ENCODE assay signal across 29 cellular contexts in the genomic region with DNA sequence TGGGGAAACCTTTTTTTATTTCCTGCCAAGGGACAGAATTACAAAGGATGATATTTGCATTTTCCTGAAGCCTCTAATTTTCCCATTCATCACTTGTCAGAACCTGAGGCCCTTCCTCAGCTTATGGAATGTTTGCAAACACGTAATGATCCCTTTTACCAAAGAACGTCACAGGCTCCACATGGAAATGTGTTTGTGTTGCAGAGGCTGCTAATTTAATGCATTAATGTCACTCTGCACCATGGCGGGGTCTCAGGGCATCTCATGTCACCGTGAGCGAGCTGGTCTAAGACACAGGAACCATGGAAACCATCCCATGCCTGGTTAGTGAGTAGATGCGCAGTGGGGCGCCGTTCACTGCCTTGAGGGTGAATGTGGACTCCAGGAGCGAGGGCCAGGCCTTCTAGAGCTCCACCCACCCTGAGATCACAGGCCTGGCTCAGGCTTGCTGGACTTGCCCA.
DNase-seq lines count a peak whose midpoint lies in the region; ATAC-seq, FAIRE-seq and TF ChIP-seq lines count a peak whose summit lies in the region.
"Had no signal": no experiment of that assay in that cellular context is flagged by ENCODE, and none has a peak within 500 bp of the region (broad histone marks: within the 10 kb centered on the region; RNA-seq: fewer than 3 reads in every experiment).

No MANE protein-coding gene starts in this region.

- H3K4me3 Mint-ChIP-seq in natural killer cell treated with Interleukin-12 subunit alpha and Interleukin-12 subunit beta and Interleukin-15 and Interleukin-18, amount 100 ng/mL, for 72 hours: no peak overlapping the region
- H3K4me3 Mint-ChIP-seq in natural killer cell (no peak overlapping the region), mesothelial cell of epicardium (no peak overlapping the region)
- H3K4me3 Mint-ChIP-seq: activated CD4-positive, alpha-beta T cell treated with anti-CD3 and anti-CD28 coated beads, Interleukin-2, amount 10 ng/mL, durations not matched to agents 24 days and 14 days; activated naive CD8-positive, alpha-beta T cell; CD4-positive, alpha-beta T cell had no signal

- no peaks in the 10 kb centered on the region for H3K4me1 Mint-ChIP-seq in natural killer cell treated with Interleukin-12 subunit alpha and Interleukin-12 subunit beta and Interleukin-15 and Interleukin-18, amount 100 ng/mL, for 72 hours (ENCODE audit: low read depth in 2 of 2)
- H3K4me1 Mint-ChIP-seq in natural killer cell (no peaks in the 10 kb centered on the region), mesothelial cell of epicardium (peaks cover 32% of the 10 kb centered on the region)

- peak; percentile 34 for DNase-seq in natural killer cell treated with Interleukin-12 subunit alpha and Interleukin-12 subunit beta and Interleukin-15 and Interleukin-18, amount 100 ng/mL, for 72 hours (ENCODE audit: low spot score)
- DNase-seq in natural killer cell (no peak), RWPE1 (ENCODE audit: low spot score) (no peak), mesothelial cell of epicardium (ENCODE audit: low spot score in 2 of 2, unreplicated experiment in 2 of 2) (no peak), urothelium cell line (ENCODE audit: low spot score) (no peak), MG63 (no peak)
- DNase-seq: activated CD4-positive, alpha-beta T cell treated with anti-CD3 and anti-CD28 coated beads, Interleukin-2, amount 10 ng/mL, durations not matched to agents 24 days and 14 days; AML-193; aorta; CD4-positive, alpha-beta T cell; effector CD4-positive, alpha-beta T cell; IMR-90; kidney glomerular epithelial cell; NCI-H1694; SIG-M5; stimulated activated CD4-positive, alpha-beta T cell treated with anti-CD3 and anti-CD28 coated beads, Interleukin-4, amount 100 ng/mL, for 1 hour; stomach; T-helper 9 cell; thyroid gland had no signal

- TF ChIP-seq CTCF in natural killer cell (IDR thresholded peaks at IDR 0.05) (no peak), RWPE1 (conservative IDR thresholded peaks at IDR 0.05; ENCODE audit: low read depth) (no peak), mesothelial cell of epicardium (IDR thresholded peaks at IDR 0.05; ENCODE audit: unreplicated experiment) (no peak)

- no peaks in the 10 kb centered on the region for H3K36me3 Mint-ChIP-seq in natural killer cell treated with Interleukin-12 subunit alpha and Interleukin-12 subunit beta and Interleukin-15 and Interleukin-18, amount 100 ng/mL, for 72 hours
- H3K36me3 Mint-ChIP-seq in natural killer cell: no peaks in the 10 kb centered on the region
- H3K36me3 Mint-ChIP-seq in mesothelial cell of epicardium: no peaks in the 10 kb centered on the region
- H3K36me3 Mint-ChIP-seq: activated naive CD8-positive, alpha-beta T cell had no signal

- H3K4me3 ChIP-seq in MG63: no peak overlapping the region
- H3K4me3 ChIP-seq: A549, lung, stomach, thyroid gland had no signal

- H3K27me3 Mint-ChIP-seq in natural killer cell treated with Interleukin-12 subunit alpha and Interleukin-12 subunit beta and Interleukin-15 and Interleukin-18, amount 100 ng/mL, for 72 hours: peaks cover 10 to 13% of the 10 kb centered on the region in 2 donors
- H3K27me3 Mint-ChIP-seq in natural killer cell (ENCODE audit: low read depth in 2 of 2) (peaks cover 6 to 15% of the 10 kb centered on the region in 2 donors), mesothelial cell of epicardium (ENCODE audit: low read depth) (peaks cover 7% of the 10 kb centered on the region)

- intact Hi-C loops in natural killer cell (cut with micrococcal nuclease): no loop called here

- peak overlapping the region; percentile 15 for H3K27ac ChIP-seq in RWPE1
- H3K27ac ChIP-seq: thyroid gland, VCaP had no signal

- H3K9me3 Mint-ChIP-seq in natural killer cell treated with Interleukin-12 subunit alpha and Interleukin-12 subunit beta and Interleukin-15 and Interleukin-18, amount 100 ng/mL, for 72 hours: no peaks in the 10 kb centered on the region
- no peaks in the 10 kb centered on the region for H3K9me3 Mint-ChIP-seq in natural killer cell
- H3K9me3 Mint-ChIP-seq in mesothelial cell of epicardium: no peaks in the 10 kb centered on the region
- H3K9me3 Mint-ChIP-seq: activated CD4-positive, alpha-beta T cell treated with anti-CD3 and anti-CD28 coated beads, Interleukin-2, amount 10 ng/mL, durations not matched to agents 24 days and 14 days; CD4-positive, alpha-beta T cell had no signal

- CTCF ChIA-PET in RWPE1 (lab: Yijun Ruan, JAX): no interaction called here

- FAIRE-seq in urothelium cell line (lab: Jason Lieb, UNC): peak; percentile 79
- FAIRE-seq: A549, D721Med, GM19239, H54 had no signal

- ATAC-seq in natural killer cell treated with Interleukin-12 subunit alpha and Interleukin-12 subunit beta and Interleukin-15 and Interleukin-18, amount 100 ng/mL, for 72 hours: no peak
- ATAC-seq in natural killer cell (no peak), GM19467 (IDR thresholded peaks at IDR 0.05; ENCODE audit: unreplicated experiment) (no peak), HG02884 (IDR thresholded peaks at IDR 0.05; ENCODE audit: unreplicated experiment) (no peak)

- H3K9me3 ChIP-seq in MG63: no peaks in the 10 kb centered on the region
- H3K9me3 ChIP-seq: A549, gastroesophageal sphincter, stomach, thyroid gland had no signal

- no peaks in the 10 kb centered on the region for H3K27me3 ChIP-seq in MG63
- H3K27me3 ChIP-seq: gastroesophageal sphincter, thyroid gland had no signal

- no peaks in the 10 kb centered on the region for H3K36me3 ChIP-seq in MG63
- H3K36me3 ChIP-seq: gastroesophageal sphincter, stomach, thyroid gland had no signal

- H3K27ac Mint-ChIP-seq in natural killer cell treated with Interleukin-12 subunit alpha and Interleukin-12 subunit beta and Interleukin-15 and Interleukin-18, amount 100 ng/mL, for 72 hours: no peak overlapping the region
- H3K27ac Mint-ChIP-seq in natural killer cell: no peak overlapping the region
- H3K27ac Mint-ChIP-seq in mesothelial cell of epicardium: peak overlapping the region; percentile 25
- H3K27ac Mint-ChIP-seq: activated CD4-positive, alpha-beta T cell treated with anti-CD3 and anti-CD28 coated beads, Interleukin-2, amount 10 ng/mL, durations not matched to agents 24 days and 14 days; activated naive CD8-positive, alpha-beta T cell; CD4-positive, alpha-beta T cell had no signal

- POLR2A ChIA-PET in RWPE1 (lab: Yijun Ruan, JAX; ENCODE audit: low non-redundant PET): no interaction called here
